ENCODE assay signal across 1 cellular context in genomic region chr3:159787191-159787590, GRCh38.
TF ChIP-seq lines count a peak whose summit lies in the region.

No MANE protein-coding gene starts in this region.

TF ChIP-seq in HepG2, 621 proteins besides CTCF, POLR2A, EP300 and RAD21 (continued from another document and continues in another):
- TF ChIP-seq ZNF232 (CRISPR knock-in tag; IDR thresholded peaks at IDR 0.05; ENCODE audit: borderline replicate concordance) (0 out of 2 replicates have a peak, but pooled peaks have one; percentile 14), HMGXB3 (CRISPR knock-in tag; IDR thresholded peaks at IDR 0.05; ENCODE audit: borderline replicate concordance) (peak; percentile 57; the same call in 1 of the 2 replicates), ZNF329 (CRISPR knock-in tag; IDR thresholded peaks at IDR 0.05; ENCODE audit: low read depth) (no peak), ZNF776 (CRISPR knock-in tag; IDR thresholded peaks at IDR 0.05) (no peak), KLF11 (CRISPR knock-in tag; IDR thresholded peaks at IDR 0.05) (no peak), MYC (CRISPR knock-in tag; IDR thresholded peaks at IDR 0.05; ENCODE audit: borderline replicate concordance) (no peak), ZNF10 (CRISPR knock-in tag; IDR thresholded peaks at IDR 0.05; ENCODE audit: borderline replicate concordance, low read depth) (no peak), AHR (CRISPR knock-in tag; IDR thresholded peaks at IDR 0.05) (no peak), HHEX (CRISPR knock-in tag; IDR thresholded peaks at IDR 0.05) (no peak), UBTF (CRISPR knock-in tag; IDR thresholded peaks at IDR 0.05) (no peak), HES4 (CRISPR knock-in tag; IDR thresholded peaks at IDR 0.05; ENCODE audit: borderline replicate concordance) (no peak), PITX1 (CRISPR knock-in tag; IDR thresholded peaks at IDR 0.05) (no peak), ZNF616 (CRISPR knock-in tag; IDR thresholded peaks at IDR 0.05; ENCODE audit: low read depth) (no peak), ZNF251 (CRISPR knock-in tag; IDR thresholded peaks at IDR 0.05) (no peak), SNAPC4 (CRISPR knock-in tag; IDR thresholded peaks at IDR 0.05) (no peak), TBP (CRISPR knock-in tag; IDR thresholded peaks at IDR 0.05) (no peak), ZNF136 (CRISPR knock-in tag; IDR thresholded peaks at IDR 0.05; ENCODE audit: low read depth) (no peak), RERE (CRISPR knock-in tag; IDR thresholded peaks at IDR 0.05; ENCODE audit: low read depth) (no peak), ZNF546 (CRISPR knock-in tag; conservative IDR thresholded peaks at IDR 0.05) (no peak), SNRNP70 (IDR thresholded peaks at IDR 0.05; ENCODE audit: low read depth, low read length) (no peak), ZNF703 (CRISPR knock-in tag; IDR thresholded peaks at IDR 0.05; ENCODE audit: borderline replicate concordance) (no peak), ZNF503 (CRISPR knock-in tag; IDR thresholded peaks at IDR 0.05) (no peak), ZNF501 (CRISPR knock-in tag; IDR thresholded peaks at IDR 0.05) (no peak), ARHGAP35 (CRISPR knock-in tag; IDR thresholded peaks at IDR 0.05; ENCODE audit: borderline replicate concordance) (no peak), KLF16 (CRISPR knock-in tag; IDR thresholded peaks at IDR 0.05) (no peak), RBM39 (IDR thresholded peaks at IDR 0.05; ENCODE audit: low read depth, low read length, poor library complexity, severe bottlenecking) (no peak), SUZ12 (IDR thresholded peaks at IDR 0.05; ENCODE audit: low read depth, low read length) (no peak), ZKSCAN5 (CRISPR knock-in tag; IDR thresholded peaks at IDR 0.05) (no peak), PAXIP1 (CRISPR knock-in tag; conservative IDR thresholded peaks at IDR 0.05) (peak; percentile 78), CEBPB (IDR thresholded peaks at IDR 0.05; ENCODE audit: borderline replicate concordance, low read depth, low read length) (no peak), ZNF230 (CRISPR knock-in tag; IDR thresholded peaks at IDR 0.05) (no peak), ZKSCAN1 (IDR thresholded peaks at IDR 0.05; ENCODE audit: low read length) (no peak), RFX1 (IDR thresholded peaks at IDR 0.05) (no peak)
